Comparison of ENCODE assay signal across 21 cellular contexts in the genomic region with DNA sequence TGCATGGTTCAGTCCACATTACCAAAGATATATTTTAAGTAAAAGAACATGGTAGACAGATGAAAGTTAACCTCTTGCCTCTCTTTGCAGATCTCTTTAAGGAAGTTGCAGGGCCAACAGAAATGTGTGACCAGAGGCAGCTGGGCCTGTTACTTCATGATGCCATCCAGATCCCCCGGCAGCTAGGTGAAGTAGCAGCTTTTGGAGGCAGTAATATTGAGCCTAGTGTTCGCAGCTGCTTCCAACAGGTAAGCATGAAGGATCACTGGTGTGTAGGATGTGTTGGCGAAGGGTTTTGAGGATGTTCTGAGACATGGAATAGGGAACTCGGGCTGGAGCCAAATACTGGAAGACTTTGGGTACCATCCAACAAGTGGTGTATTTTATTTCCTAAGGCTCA.
"Had no signal": no experiment of that assay in that cellular context is flagged by ENCODE, and none has a peak within 500 bp of the region (broad histone marks: within the 10 kb centered on the region; RNA-seq: fewer than 3 reads in every experiment).

No MANE protein-coding gene starts in this region.

- ATAC-seq: K562 had no signal

- H3K27me3 ChIP-seq: SJSA1 had no signal

- H3K4me1 Mint-ChIP-seq: IgD-negative memory B cell had no signal

- H3K4me3 Mint-ChIP-seq: IgD-negative memory B cell had no signal

- H3K4me3 ChIP-seq: K562, SJSA1, SK-N-MC had no signal

- H3K27ac ChIP-seq: KMS-11, SJSA1, SK-N-MC had no signal

- H3K9ac ChIP-seq: KMS-11 had no signal

- H3K4me2 ChIP-seq: KMS-11 had no signal

- FAIRE-seq: K562, RCC 7860 had no signal

- H3K27me3 Mint-ChIP-seq: IgD-negative memory B cell had no signal

- H3K9me3 ChIP-seq: SJSA1 had no signal

- DNase-seq: NCI-H1092 treated with DMSO at 0.1 percent for 48 hours, NCI-H1436, NCI-H187, NCI-H2029, NCI-H2081 treated with DMSO at 0.1 percent for 48 hours, NCI-H2171, NCI-H226, NCI-H446, NCI-H510A, NCI-H524 treated with DMSO at 0.1 percent for 48 hours, NCI-H69, NCI-H774, Right ventricle myocardium superior, RPMI8226, SIG-M5 had no signal
